1 cellular context compared by ENCODE assay signal in the genomic region with DNA sequence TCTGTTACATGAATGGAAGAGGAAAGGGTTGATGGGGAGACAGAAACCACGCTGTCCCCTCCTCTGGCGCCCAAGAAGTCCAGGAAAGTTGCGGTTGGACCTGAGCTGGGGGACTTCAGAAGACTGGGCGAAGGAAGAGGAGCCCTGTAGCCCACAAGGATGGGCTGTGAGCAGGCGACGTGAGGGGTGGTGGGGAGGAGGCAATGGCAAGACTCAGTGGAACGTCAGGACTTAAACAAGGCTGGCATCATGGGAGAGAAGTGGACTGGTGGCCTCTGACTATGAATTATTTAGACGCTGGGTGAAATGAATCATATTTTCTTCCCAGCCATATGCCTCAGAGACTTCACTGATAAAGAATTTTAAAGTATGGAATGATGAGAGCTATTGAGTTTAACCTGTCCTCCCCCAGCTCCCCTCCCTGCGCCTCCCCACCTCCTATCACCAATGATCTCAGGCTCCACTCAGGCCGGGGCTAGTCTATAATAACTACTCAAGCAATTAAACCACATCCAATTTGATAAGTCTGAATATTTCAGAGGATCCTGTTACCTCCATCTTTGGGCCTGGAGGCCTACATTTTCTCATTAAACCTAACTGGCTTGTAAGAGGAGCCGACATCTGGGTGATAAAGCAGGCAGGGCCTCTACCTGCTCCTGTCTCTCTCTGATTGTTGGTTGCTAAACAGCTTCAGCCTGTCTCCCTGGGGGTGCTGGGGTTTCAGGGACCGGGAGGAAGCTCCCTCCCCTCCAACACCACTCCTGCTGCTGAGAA.
TF ChIP-seq lines count a peak whose summit lies in the region.

No MANE protein-coding gene starts in this region.

TF ChIP-seq in HEK293, 187 proteins besides CTCF, POLR2A, EP300 and RAD21 (continued from another document):
- TF ChIP-seq, protein P1, sequence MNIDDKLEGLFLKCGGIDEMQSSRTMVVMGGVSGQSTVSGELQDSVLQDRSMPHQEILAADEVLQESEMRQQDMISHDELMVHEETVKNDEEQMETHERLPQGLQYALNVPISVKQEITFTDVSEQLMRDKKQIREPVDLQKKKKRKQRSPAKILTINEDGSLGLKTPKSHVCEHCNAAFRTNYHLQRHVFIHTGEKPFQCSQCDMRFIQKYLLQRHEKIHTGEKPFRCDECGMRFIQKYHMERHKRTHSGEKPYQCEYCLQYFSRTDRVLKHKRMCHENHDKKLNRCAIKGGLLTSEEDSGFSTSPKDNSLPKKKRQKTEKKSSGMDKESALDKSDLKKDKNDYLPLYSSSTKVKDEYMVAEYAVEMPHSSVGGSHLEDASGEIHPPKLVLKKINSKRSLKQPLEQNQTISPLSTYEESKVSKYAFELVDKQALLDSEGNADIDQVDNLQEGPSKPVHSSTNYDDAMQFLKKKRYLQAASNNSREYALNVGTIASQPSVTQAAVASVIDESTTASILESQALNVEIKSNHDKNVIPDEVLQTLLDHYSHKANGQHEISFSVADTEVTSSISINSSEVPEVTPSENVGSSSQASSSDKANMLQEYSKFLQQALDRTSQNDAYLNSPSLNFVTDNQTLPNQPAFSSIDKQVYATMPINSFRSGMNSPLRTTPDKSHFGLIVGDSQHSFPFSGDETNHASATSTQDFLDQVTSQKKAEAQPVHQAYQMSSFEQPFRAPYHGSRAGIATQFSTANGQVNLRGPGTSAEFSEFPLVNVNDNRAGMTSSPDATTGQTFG (tag by site-specific recombination; IDR thresholded peaks at IDR 0.05; ENCODE audit: borderline replicate concordance) = no peak
- TF ChIP-seq OSR2 (tag by site-specific recombination; IDR thresholded peaks at IDR 0.05) (no peak), ZEB2 (tag by site-specific recombination; IDR thresholded peaks at IDR 0.05) (no peak), GLIS1 (tag by site-specific recombination; IDR thresholded peaks at IDR 0.05) (peak; percentile 41; the same call in 1 of the 2 replicates), KLF8 (tag by site-specific recombination; IDR thresholded peaks at IDR 0.05) (no peak), SALL2 (tag by site-specific recombination; IDR thresholded peaks at IDR 0.05; ENCODE audit: borderline replicate concordance) (no peak), SETDB1 (IDR thresholded peaks at IDR 0.05; ENCODE audit: insufficient read length, low read length) (no peak), ZNF2 (tag by site-specific recombination; IDR thresholded peaks at IDR 0.05) (no peak), ZNF521 (tag by site-specific recombination; IDR thresholded peaks at IDR 0.05) (no peak), ZNF549 (tag by site-specific recombination; IDR thresholded peaks at IDR 0.05) (no peak), ZXDB (tag by site-specific recombination; IDR thresholded peaks at IDR 0.05) (peak; percentile 47), ZNF433 (tag by site-specific recombination; IDR thresholded peaks at IDR 0.05; ENCODE audit: low read depth) (no peak), MEIS1 (CRISPR knock-in tag; IDR thresholded peaks at IDR 0.05; ENCODE audit: borderline replicate concordance) (no peak), GLI4 (tag by site-specific recombination; IDR thresholded peaks at IDR 0.05) (no peak), KLF9 (tag by site-specific recombination; IDR thresholded peaks at IDR 0.05; ENCODE audit: low read depth) (no peak), ZBTB7A (tag by site-specific recombination; IDR thresholded peaks at IDR 0.05; ENCODE audit: low read depth) (no peak), YY1 (tag by site-specific recombination; IDR thresholded peaks at IDR 0.05) (no peak), BCL11B (tag by site-specific recombination; IDR thresholded peaks at IDR 0.05; ENCODE audit: low read depth) (no peak), ZSCAN16 (tag by site-specific recombination; IDR thresholded peaks at IDR 0.05) (no peak), ZNF221 (tag by site-specific recombination; IDR thresholded peaks at IDR 0.05; ENCODE audit: borderline replicate concordance) (no peak), ZNF654 (tag by site-specific recombination; IDR thresholded peaks at IDR 0.05; ENCODE audit: low read depth) (no peak), ZFP3 (tag by site-specific recombination; IDR thresholded peaks at IDR 0.05; ENCODE audit: low read depth) (no peak), ZNF843 (tag by site-specific recombination; IDR thresholded peaks at IDR 0.05) (peak; percentile 30; the same call in 1 of the 2 replicates), ZNF658 (tag by site-specific recombination; IDR thresholded peaks at IDR 0.05) (no peak), WT1 (tag by site-specific recombination; IDR thresholded peaks at IDR 0.05) (no peak; the same call in 1 of the 2 replicates), ZNF311 (tag by site-specific recombination; IDR thresholded peaks at IDR 0.05; ENCODE audit: borderline replicate concordance) (no peak), ZNF707 (tag by site-specific recombination; IDR thresholded peaks at IDR 0.05) (no peak), ZNF341 (tag by site-specific recombination; IDR thresholded peaks at IDR 0.05; ENCODE audit: low read depth) (peak; percentile 33), KLF1 (tag by site-specific recombination; IDR thresholded peaks at IDR 0.05) (no peak), ZNF239 (tag by site-specific recombination; IDR thresholded peaks at IDR 0.05) (no peak), ZNF274 (IDR thresholded peaks at IDR 0.05; ENCODE audit: low read length) (no peak), ZNF274 (tag by site-specific recombination; IDR thresholded peaks at IDR 0.05; ENCODE audit: borderline replicate concordance) (no peak), ZNF76 (tag by site-specific recombination; IDR thresholded peaks at IDR 0.05; ENCODE audit: borderline replicate concordance, low read depth) (no peak), ZNF366 (tag by site-specific recombination; conservative IDR thresholded peaks at IDR 0.05) (no peak), SCRT1 (tag by site-specific recombination; IDR thresholded peaks at IDR 0.05; ENCODE audit: borderline replicate concordance) (no peak), ZNF596 (tag by site-specific recombination; IDR thresholded peaks at IDR 0.05) (no peak), ZNF394 (tag by site-specific recombination; IDR thresholded peaks at IDR 0.05; ENCODE audit: borderline replicate concordance) (no peak), ZNF529 (tag by site-specific recombination; IDR thresholded peaks at IDR 0.05; ENCODE audit: insufficient replicate concordance) (no peak), ZNF324 (tag by site-specific recombination; IDR thresholded peaks at IDR 0.05) (no peak)
- TF ChIP-seq, protein P2, sequence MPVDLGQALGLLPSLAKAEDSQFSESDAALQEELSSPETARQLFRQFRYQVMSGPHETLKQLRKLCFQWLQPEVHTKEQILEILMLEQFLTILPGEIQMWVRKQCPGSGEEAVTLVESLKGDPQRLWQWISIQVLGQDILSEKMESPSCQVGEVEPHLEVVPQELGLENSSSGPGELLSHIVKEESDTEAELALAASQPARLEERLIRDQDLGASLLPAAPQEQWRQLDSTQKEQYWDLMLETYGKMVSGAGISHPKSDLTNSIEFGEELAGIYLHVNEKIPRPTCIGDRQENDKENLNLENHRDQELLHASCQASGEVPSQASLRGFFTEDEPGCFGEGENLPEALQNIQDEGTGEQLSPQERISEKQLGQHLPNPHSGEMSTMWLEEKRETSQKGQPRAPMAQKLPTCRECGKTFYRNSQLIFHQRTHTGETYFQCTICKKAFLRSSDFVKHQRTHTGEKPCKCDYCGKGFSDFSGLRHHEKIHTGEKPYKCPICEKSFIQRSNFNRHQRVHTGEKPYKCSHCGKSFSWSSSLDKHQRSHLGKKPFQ (tag by site-specific recombination; IDR thresholded peaks at IDR 0.05) = no peak
- TF ChIP-seq, protein P3, sequence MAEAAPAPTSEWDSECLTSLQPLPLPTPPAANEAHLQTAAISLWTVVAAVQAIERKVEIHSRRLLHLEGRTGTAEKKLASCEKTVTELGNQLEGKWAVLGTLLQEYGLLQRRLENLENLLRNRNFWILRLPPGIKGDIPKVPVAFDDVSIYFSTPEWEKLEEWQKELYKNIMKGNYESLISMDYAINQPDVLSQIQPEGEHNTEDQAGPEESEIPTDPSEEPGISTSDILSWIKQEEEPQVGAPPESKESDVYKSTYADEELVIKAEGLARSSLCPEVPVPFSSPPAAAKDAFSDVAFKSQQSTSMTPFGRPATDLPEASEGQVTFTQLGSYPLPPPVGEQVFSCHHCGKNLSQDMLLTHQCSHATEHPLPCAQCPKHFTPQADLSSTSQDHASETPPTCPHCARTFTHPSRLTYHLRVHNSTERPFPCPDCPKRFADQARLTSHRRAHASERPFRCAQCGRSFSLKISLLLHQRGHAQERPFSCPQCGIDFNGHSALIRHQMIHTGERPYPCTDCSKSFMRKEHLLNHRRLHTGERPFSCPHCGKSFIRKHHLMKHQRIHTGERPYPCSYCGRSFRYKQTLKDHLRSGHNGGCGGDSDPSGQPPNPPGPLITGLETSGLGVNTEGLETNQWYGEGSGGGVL (tag by site-specific recombination; IDR thresholded peaks at IDR 0.05) = peak; percentile 51; the same call in 1 of the 2 replicates
- TF ChIP-seq, protein P4, sequence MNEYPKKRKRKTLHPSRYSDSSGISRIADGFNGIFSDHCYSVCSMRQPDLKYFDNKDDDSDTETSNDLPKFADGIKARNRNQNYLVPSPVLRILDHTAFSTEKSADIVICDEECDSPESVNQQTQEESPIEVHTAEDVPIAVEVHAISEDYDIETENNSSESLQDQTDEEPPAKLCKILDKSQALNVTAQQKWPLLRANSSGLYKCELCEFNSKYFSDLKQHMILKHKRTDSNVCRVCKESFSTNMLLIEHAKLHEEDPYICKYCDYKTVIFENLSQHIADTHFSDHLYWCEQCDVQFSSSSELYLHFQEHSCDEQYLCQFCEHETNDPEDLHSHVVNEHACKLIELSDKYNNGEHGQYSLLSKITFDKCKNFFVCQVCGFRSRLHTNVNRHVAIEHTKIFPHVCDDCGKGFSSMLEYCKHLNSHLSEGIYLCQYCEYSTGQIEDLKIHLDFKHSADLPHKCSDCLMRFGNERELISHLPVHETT (tag by site-specific recombination; IDR thresholded peaks at IDR 0.05) = no peak
- TF ChIP-seq, protein P5, sequence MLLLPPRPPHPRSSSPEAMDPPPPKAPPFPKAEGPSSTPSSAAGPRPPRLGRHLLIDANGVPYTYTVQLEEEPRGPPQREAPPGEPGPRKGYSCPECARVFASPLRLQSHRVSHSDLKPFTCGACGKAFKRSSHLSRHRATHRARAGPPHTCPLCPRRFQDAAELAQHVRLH (tag by site-specific recombination; IDR thresholded peaks at IDR 0.05) = no peak
- TF ChIP-seq, protein P6, sequence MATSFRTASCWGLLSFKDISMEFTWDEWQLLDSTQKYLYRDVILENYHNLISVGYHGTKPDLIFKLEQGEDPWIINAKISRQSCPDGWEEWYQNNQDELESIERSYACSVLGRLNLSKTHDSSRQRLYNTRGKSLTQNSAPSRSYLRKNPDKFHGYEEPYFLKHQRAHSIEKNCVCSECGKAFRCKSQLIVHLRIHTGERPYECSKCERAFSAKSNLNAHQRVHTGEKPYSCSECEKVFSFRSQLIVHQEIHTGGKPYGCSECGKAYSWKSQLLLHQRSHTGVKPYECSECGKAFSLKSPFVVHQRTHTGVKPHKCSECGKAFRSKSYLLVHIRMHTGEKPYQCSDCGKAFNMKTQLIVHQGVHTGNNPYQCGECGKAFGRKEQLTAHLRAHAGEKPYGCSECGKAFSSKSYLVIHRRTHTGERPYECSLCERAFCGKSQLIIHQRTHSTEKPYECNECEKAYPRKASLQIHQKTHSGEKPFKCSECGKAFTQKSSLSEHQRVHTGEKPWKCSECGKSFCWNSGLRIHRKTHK (tag by site-specific recombination; IDR thresholded peaks at IDR 0.05) = no peak
- TF ChIP-seq, protein P7, sequence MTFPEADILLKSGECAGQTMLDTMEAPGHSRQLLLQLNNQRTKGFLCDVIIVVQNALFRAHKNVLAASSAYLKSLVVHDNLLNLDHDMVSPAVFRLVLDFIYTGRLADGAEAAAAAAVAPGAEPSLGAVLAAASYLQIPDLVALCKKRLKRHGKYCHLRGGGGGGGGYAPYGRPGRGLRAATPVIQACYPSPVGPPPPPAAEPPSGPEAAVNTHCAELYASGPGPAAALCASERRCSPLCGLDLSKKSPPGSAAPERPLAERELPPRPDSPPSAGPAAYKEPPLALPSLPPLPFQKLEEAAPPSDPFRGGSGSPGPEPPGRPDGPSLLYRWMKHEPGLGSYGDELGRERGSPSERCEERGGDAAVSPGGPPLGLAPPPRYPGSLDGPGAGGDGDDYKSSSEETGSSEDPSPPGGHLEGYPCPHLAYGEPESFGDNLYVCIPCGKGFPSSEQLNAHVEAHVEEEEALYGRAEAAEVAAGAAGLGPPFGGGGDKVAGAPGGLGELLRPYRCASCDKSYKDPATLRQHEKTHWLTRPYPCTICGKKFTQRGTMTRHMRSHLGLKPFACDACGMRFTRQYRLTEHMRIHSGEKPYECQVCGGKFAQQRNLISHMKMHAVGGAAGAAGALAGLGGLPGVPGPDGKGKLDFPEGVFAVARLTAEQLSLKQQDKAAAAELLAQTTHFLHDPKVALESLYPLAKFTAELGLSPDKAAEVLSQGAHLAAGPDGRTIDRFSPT (tag by site-specific recombination; IDR thresholded peaks at IDR 0.05) = no peak
